Comparison of ENCODE assay signal across 17 cellular contexts in the genomic region with DNA sequence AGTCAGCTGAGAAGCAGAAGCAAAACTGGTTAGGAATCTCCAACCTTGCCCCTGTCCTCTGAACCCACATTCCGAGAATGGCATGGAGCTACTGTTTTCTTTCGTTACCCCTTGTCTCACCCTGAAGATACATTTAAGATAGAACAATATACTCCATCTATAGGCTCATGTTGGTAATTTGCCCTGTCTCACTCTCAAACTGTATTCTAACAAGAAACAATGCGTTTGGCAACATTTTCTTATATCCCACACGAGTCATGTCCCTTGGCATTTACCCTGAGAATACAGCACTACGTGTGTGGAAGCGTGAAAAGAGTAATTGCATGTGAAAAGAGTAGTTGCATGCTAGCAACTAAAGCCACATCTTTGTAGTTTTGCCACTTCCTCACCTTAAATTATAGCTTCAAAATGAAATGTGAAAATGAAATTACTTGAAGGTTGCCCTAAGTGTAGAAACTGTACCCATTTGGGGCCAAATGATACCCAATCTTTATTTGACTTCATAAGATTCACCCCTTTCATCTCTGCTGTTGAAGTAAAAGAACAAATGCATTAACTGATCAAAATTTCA. TPM values are rescaled to one million over a fixed set of nuclear protein-coding genes. Genes with fewer than 3 reads are reported as not detected.
A peak's percentile ranks its signal among the peaks of the same experiment; 100 is the strongest.
DNase-seq lines count a peak whose midpoint lies in the region; ATAC-seq lines count a peak whose summit lies in the region.
"Had no signal": no experiment of that assay in that cellular context is flagged by ENCODE, and none has a peak within 500 bp of the region (broad histone marks: within the 10 kb centered on the region; RNA-seq: fewer than 3 reads in every experiment).

No MANE protein-coding gene starts in this region.

- H3K27me3 Mint-ChIP-seq in activated T-cell treated with anti-CD3 and anti-CD28 coated beads, Interleukin-2, amount 50 U/mL, for 24 hours, result no peaks in the 10 kb centered on the region
- no peaks in the 10 kb centered on the region for H3K27me3 Mint-ChIP-seq in IgD-negative memory B cell
- H3K27me3 Mint-ChIP-seq in activated T-helper 2 cell treated with anti-CD3 and anti-CD28 coated beads, Interferon-gamma antibody, Interleukin-2, Interleukin-4, amounts not matched to agents 10 μg/mL and 5 μg/mL and 100 μg/mL, durations not matched to agents 14 hours and 24 hours and 36 hours (ENCODE audit: low read depth), result no peaks in the 10 kb centered on the region
- no peaks in the 10 kb centered on the region for H3K27me3 Mint-ChIP-seq in stimulated activated memory B cell treated with anti-CD40 and anti-IgM and Interleukin-4, amounts not matched to agents 10 μg/mL and 1 μg/mL and 100 μg/mL, for 72 hours

- no peak for DNase-seq in activated T-cell treated with anti-CD3 and anti-CD28 coated beads, Interleukin-2, amount 50 U/mL, for 24 hours
- DNase-seq in activated T-cell treated with anti-CD3 and anti-CD28 coated beads, Interleukin-2, amount 50 U/mL, for 48 hours, result no peak
- no peak for DNase-seq in activated T-helper 2 cell treated with anti-CD3 and anti-CD28 coated beads, Interferon-gamma antibody, Interleukin-2, Interleukin-4, amounts not matched to agents 10 μg/mL and 5 μg/mL and 100 μg/mL, durations not matched to agents 14 hours and 24 hours and 36 hours (ENCODE audit: low spot score)
- DNase-seq in COR-L47 (lab: John Stamatoyannopoulos, UW) (no peak), dedifferentiated amniotic fluid mesenchymal stem cell (ENCODE audit: extremely low spot score) (no peak)
- DNase-seq: activated CD4-positive, alpha-beta T cell treated with anti-CD3 and anti-CD28 coated beads, Interleukin-2, amount 50 U/mL, for 48 hours; amniotic stem cell; DMS 273 treated with DMSO at 0.1 percent for 48 hours; NCI-H1930; NCI-H526 treated with DMSO at 0.1 percent for 48 hours; RPMI8226 had no signal

- intact Hi-C loops in activated T-helper 2 cell treated with anti-CD3 and anti-CD28 coated beads, Interferon-gamma antibody, Interleukin-2, Interleukin-4, amounts not matched to agents 10 μg/mL and 5 μg/mL and 100 μg/mL, durations not matched to agents 14 hours and 24 hours and 36 hours (cut with micrococcal nuclease), result no loop called here

- peak; percentile 68 for ATAC-seq in stimulated activated memory B cell treated with anti-CD40 and anti-IgM and Interleukin-4, amounts not matched to agents 10 μg/mL and 1 μg/mL and 100 μg/mL, for 72 hours
- no peak for ATAC-seq in GM19467 (IDR thresholded peaks at IDR 0.05; ENCODE audit: unreplicated experiment)

- peaks cover 78% of the 10 kb centered on the region for H3K36me3 Mint-ChIP-seq in activated T-cell treated with anti-CD3 and anti-CD28 coated beads, Interleukin-2, amount 50 U/mL, for 24 hours (ENCODE audit: low read depth)
- H3K36me3 Mint-ChIP-seq in IgD-negative memory B cell, result peaks cover 5% of the 10 kb centered on the region
- peaks cover 13% of the 10 kb centered on the region for H3K36me3 Mint-ChIP-seq in activated T-helper 2 cell treated with anti-CD3 and anti-CD28 coated beads, Interferon-gamma antibody, Interleukin-2, Interleukin-4, amounts not matched to agents 10 μg/mL and 5 μg/mL and 100 μg/mL, durations not matched to agents 14 hours and 24 hours and 36 hours (ENCODE audit: low read depth)
- peaks cover 61% of the 10 kb centered on the region for H3K36me3 Mint-ChIP-seq in stimulated activated memory B cell treated with anti-CD40 and anti-IgM and Interleukin-4, amounts not matched to agents 10 μg/mL and 1 μg/mL and 100 μg/mL, for 72 hours

- no peaks in the 10 kb centered on the region for H3K9me3 Mint-ChIP-seq in activated T-cell treated with anti-CD3 and anti-CD28 coated beads, Interleukin-2, amount 50 U/mL, for 24 hours
- no peaks in the 10 kb centered on the region for H3K9me3 Mint-ChIP-seq in IgD-negative memory B cell
- no peaks in the 10 kb centered on the region for H3K9me3 Mint-ChIP-seq in activated T-helper 2 cell treated with anti-CD3 and anti-CD28 coated beads, Interferon-gamma antibody, Interleukin-2, Interleukin-4, amounts not matched to agents 10 μg/mL and 5 μg/mL and 100 μg/mL, durations not matched to agents 14 hours and 24 hours and 36 hours
- H3K9me3 Mint-ChIP-seq in stimulated activated memory B cell treated with anti-CD40 and anti-IgM and Interleukin-4, amounts not matched to agents 10 μg/mL and 1 μg/mL and 100 μg/mL, for 72 hours, result no peaks in the 10 kb centered on the region

- peaks cover 96% of the 10 kb centered on the region for H3K4me1 Mint-ChIP-seq in activated T-cell treated with anti-CD3 and anti-CD28 coated beads, Interleukin-2, amount 50 U/mL, for 24 hours (ENCODE audit: low read depth)
- H3K4me1 Mint-ChIP-seq in IgD-negative memory B cell, result peaks cover 26 to 35% (median 28%) of the 10 kb centered on the region in 3 donors
- H3K4me1 Mint-ChIP-seq in activated T-helper 2 cell treated with anti-CD3 and anti-CD28 coated beads, Interferon-gamma antibody, Interleukin-2, Interleukin-4, amounts not matched to agents 10 μg/mL and 5 μg/mL and 100 μg/mL, durations not matched to agents 14 hours and 24 hours and 36 hours (ENCODE audit: low read depth), result peaks cover 83% of the 10 kb centered on the region
- peaks cover 71% of the 10 kb centered on the region for H3K4me1 Mint-ChIP-seq in stimulated activated memory B cell treated with anti-CD40 and anti-IgM and Interleukin-4, amounts not matched to agents 10 μg/mL and 1 μg/mL and 100 μg/mL, for 72 hours

- peak overlapping the region; percentile 87 for H3K27ac Mint-ChIP-seq in activated T-cell treated with anti-CD3 and anti-CD28 coated beads, Interleukin-2, amount 50 U/mL, for 24 hours
- H3K27ac Mint-ChIP-seq in IgD-negative memory B cell, result peak overlapping the region in 2 of 3 donors; percentile 46 to 61
- H3K27ac Mint-ChIP-seq in activated T-helper 2 cell treated with anti-CD3 and anti-CD28 coated beads, Interferon-gamma antibody, Interleukin-2, Interleukin-4, amounts not matched to agents 10 μg/mL and 5 μg/mL and 100 μg/mL, durations not matched to agents 14 hours and 24 hours and 36 hours, result peak overlapping the region; percentile 74
- H3K27ac Mint-ChIP-seq in stimulated activated memory B cell treated with anti-CD40 and anti-IgM and Interleukin-4, amounts not matched to agents 10 μg/mL and 1 μg/mL and 100 μg/mL, for 72 hours, result peak overlapping the region; percentile 58

- H3K4me3 Mint-ChIP-seq in activated T-cell treated with anti-CD3 and anti-CD28 coated beads, Interleukin-2, amount 50 U/mL, for 24 hours, result peak overlapping the region; percentile 48
- peak overlapping the region in 1 of 4 donors; percentile 82 for H3K4me3 Mint-ChIP-seq in IgD-negative memory B cell
- peak overlapping the region; percentile 28 for H3K4me3 Mint-ChIP-seq in activated T-helper 2 cell treated with anti-CD3 and anti-CD28 coated beads, Interferon-gamma antibody, Interleukin-2, Interleukin-4, amounts not matched to agents 10 μg/mL and 5 μg/mL and 100 μg/mL, durations not matched to agents 14 hours and 24 hours and 36 hours (ENCODE audit: low read depth)
- H3K4me3 Mint-ChIP-seq in stimulated activated memory B cell treated with anti-CD40 and anti-IgM and Interleukin-4, amounts not matched to agents 10 μg/mL and 1 μg/mL and 100 μg/mL, for 72 hours, result peak overlapping the region; percentile 57

RNA-seq across cellular contexts. Expression of gene SLAMF7, which starts 5.3 kb away (rescaled TPM):
- 26.8 TPM for polyA plus RNA-seq in IgD-negative memory B cell
- total RNA-seq in activated T-helper 2 cell treated with anti-CD3 and anti-CD28 coated beads, Interferon-gamma antibody, Interleukin-2, Interleukin-4, amounts not matched to agents 10 μg/mL and 5 μg/mL and 100 μg/mL, durations not matched to agents 14 hours and 24 hours and 36 hours, result 4.1 and 5.5 TPM in 2 replicates
- total RNA-seq: chondrocyte, glomerular endothelial cell, LHCN-M2 had no signal

RNA-seq across cellular contexts. Expression of gene CD48, which starts 32.8 kb away (rescaled TPM):
- 129 TPM for polyA plus RNA-seq in IgD-negative memory B cell
- 101 and 103 TPM in 2 replicates for total RNA-seq in activated T-helper 2 cell treated with anti-CD3 and anti-CD28 coated beads, Interferon-gamma antibody, Interleukin-2, Interleukin-4, amounts not matched to agents 10 μg/mL and 5 μg/mL and 100 μg/mL, durations not matched to agents 14 hours and 24 hours and 36 hours
- total RNA-seq: chondrocyte, glomerular endothelial cell, LHCN-M2 had no signal

RNA-seq across cellular contexts. Expression of gene LY9, which starts 51.6 kb away (rescaled TPM):
- polyA plus RNA-seq in IgD-negative memory B cell, result 158 TPM
- total RNA-seq in activated T-helper 2 cell treated with anti-CD3 and anti-CD28 coated beads, Interferon-gamma antibody, Interleukin-2, Interleukin-4, amounts not matched to agents 10 μg/mL and 5 μg/mL and 100 μg/mL, durations not matched to agents 14 hours and 24 hours and 36 hours, result 0.28 and 0.34 TPM in 2 replicates
- total RNA-seq: chondrocyte, glomerular endothelial cell, LHCN-M2 had no signal
